11 cellular contexts compared by ENCODE assay signal in the genomic region with DNA sequence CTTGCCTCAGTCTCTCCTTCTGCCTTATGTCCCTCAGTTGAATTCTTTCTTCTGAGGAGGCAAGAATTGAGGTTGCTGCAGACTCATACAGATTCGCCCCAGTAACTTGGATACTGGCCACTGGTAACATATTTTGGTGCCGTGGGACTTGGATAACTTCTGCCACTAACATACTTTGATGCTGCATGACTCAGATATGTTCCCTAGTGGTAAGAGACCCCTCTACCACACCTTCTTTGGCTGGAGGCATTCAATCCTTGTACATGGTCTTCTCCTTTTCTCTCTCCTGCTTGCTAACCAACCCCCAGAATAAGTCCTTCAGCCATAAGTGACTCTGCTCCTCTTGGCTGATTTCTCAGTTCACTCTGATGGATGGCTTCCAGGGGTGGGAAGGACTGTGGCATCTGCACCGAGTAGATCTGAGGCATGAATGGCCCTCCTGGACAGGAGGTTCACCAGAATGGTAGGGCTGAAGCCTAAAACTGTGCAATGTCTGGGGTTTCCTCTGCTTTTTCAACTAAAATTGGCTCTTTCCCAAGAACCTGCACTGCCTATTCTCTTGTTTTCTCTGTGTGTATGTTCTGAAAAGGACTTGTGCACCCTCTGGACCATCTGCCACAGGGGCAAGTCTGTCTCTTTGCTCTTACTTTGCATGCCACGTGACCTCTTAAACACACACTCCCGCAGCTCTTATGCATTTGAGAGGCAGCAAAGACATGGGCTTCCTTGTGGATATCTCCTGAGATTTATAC. TPM values are rescaled to one million over a fixed set of nuclear protein-coding genes. Genes with fewer than 3 reads are reported as not detected.
DNase-seq lines count a peak whose midpoint lies in the region; ATAC-seq and TF ChIP-seq lines count a peak whose summit lies in the region.
"Had no signal": no experiment of that assay in that cellular context is flagged by ENCODE, and none has a peak within 500 bp of the region (broad histone marks: within the 10 kb centered on the region; RNA-seq: fewer than 3 reads in every experiment).

No MANE protein-coding gene starts in this region.

- intact Hi-C loops in mucosa of descending colon (cut with DNase I, micrococcal nuclease), result no loop called here
- intact Hi-C loops in activated CD4-positive, alpha-beta T cell treated with anti-CD3 and anti-CD28 coated beads, Interleukin-2, amount 10 ng/mL, durations not matched to agents 24 days and 14 days (cut with micrococcal nuclease), result no loop called here

- peaks cover 10% of the 10 kb centered on the region for H3K4me1 Mint-ChIP-seq in mesothelial cell of epicardium
- H3K4me1 Mint-ChIP-seq in activated CD4-positive, alpha-beta T cell treated with anti-CD3 and anti-CD28 coated beads, Interleukin-2, amount 10 ng/mL, durations not matched to agents 24 days and 14 days, result no peaks in the 10 kb centered on the region
- H3K4me1 Mint-ChIP-seq: CD4-positive, CD25-positive, alpha-beta regulatory T cell had no signal

- H3K9me3 ChIP-seq in mucosa of descending colon, result peaks cover 2% of the 10 kb centered on the region
- H3K9me3 ChIP-seq: breast epithelium, pancreas had no signal

- no peaks in the 10 kb centered on the region for H3K27me3 Mint-ChIP-seq in mesothelial cell of epicardium (ENCODE audit: low read depth)
- H3K27me3 Mint-ChIP-seq in activated CD4-positive, alpha-beta T cell treated with anti-CD3 and anti-CD28 coated beads, Interleukin-2, amount 10 ng/mL, durations not matched to agents 24 days and 14 days, result peaks cover 5% of the 10 kb centered on the region

- H3K36me3 ChIP-seq in mucosa of descending colon (ENCODE audit: low read depth), result no peaks in the 10 kb centered on the region
- H3K36me3 ChIP-seq: breast epithelium, pancreas had no signal

- peaks cover 4% of the 10 kb centered on the region for H3K36me3 Mint-ChIP-seq in mesothelial cell of epicardium
- H3K36me3 Mint-ChIP-seq in activated CD4-positive, alpha-beta T cell treated with anti-CD3 and anti-CD28 coated beads, Interleukin-2, amount 10 ng/mL, durations not matched to agents 24 days and 14 days (ENCODE audit: low read depth), result no peaks in the 10 kb centered on the region
- H3K36me3 Mint-ChIP-seq: CD4-positive, CD25-positive, alpha-beta regulatory T cell had no signal

- H3K27ac ChIP-seq in coronary artery, result peak overlapping the region in 1 of 2 donors; percentile 62
- H3K27ac ChIP-seq: pancreas had no signal

- ATAC-seq in mucosa of descending colon, result peak; percentile 9
- no peak for ATAC-seq in GM18909 (IDR thresholded peaks at IDR 0.05; ENCODE audit: poor library complexity, unreplicated experiment)

- no peaks in the 10 kb centered on the region for H3K4me1 ChIP-seq in mucosa of descending colon (ENCODE audit: low read depth)
- H3K4me1 ChIP-seq: breast epithelium, pancreas had no signal

- no peak overlapping the region for H3K4me3 Mint-ChIP-seq in mesothelial cell of epicardium
- no peak overlapping the region for H3K4me3 Mint-ChIP-seq in activated CD4-positive, alpha-beta T cell treated with anti-CD3 and anti-CD28 coated beads, Interleukin-2, amount 10 ng/mL, durations not matched to agents 24 days and 14 days

- peak overlapping the region; percentile 13 for H3K4me3 ChIP-seq in coronary artery
- no peak overlapping the region for H3K4me3 ChIP-seq in mucosa of descending colon
- H3K4me3 ChIP-seq: pancreas had no signal

- TF ChIP-seq CTCF in coronary artery (IDR thresholded peaks at IDR 0.05) (no peak), mucosa of descending colon (IDR thresholded peaks at IDR 0.05) (no peak), mesothelial cell of epicardium (IDR thresholded peaks at IDR 0.05; ENCODE audit: unreplicated experiment) (no peak)

- no peak overlapping the region for H3K27ac Mint-ChIP-seq in mesothelial cell of epicardium
- H3K27ac Mint-ChIP-seq in activated CD4-positive, alpha-beta T cell treated with anti-CD3 and anti-CD28 coated beads, Interleukin-2, amount 10 ng/mL, durations not matched to agents 24 days and 14 days, result no peak overlapping the region
- H3K27ac Mint-ChIP-seq: CD4-positive, CD25-positive, alpha-beta regulatory T cell had no signal

- peak; percentile 61 for DNase-seq in DMS53 (lab: John Stamatoyannopoulos, UW)
- DNase-seq in NCI-H128 (lab: John Stamatoyannopoulos, UW; ENCODE audit: unreplicated experiment), result peak; percentile 7
- DNase-seq in coronary artery (ENCODE audit: low spot score), result no peak
- peak in 1 of 3 donors; percentile 5 for DNase-seq in mucosa of descending colon
- no peak for DNase-seq in mesothelial cell of epicardium (ENCODE audit: low spot score in 2 of 2, unreplicated experiment in 2 of 2)
- DNase-seq in activated naive CD4-positive, alpha-beta T cell treated with Interleukin-2 at 50 U/mL for 16 hours, result no peak
- no peak for DNase-seq in activated CD4-positive, alpha-beta T cell treated with anti-CD3 and anti-CD28 coated beads, Interleukin-2, amount 10 ng/mL, durations not matched to agents 24 days and 14 days

- peaks cover 18% of the 10 kb centered on the region for H3K9me3 Mint-ChIP-seq in mesothelial cell of epicardium
- H3K9me3 Mint-ChIP-seq in activated CD4-positive, alpha-beta T cell treated with anti-CD3 and anti-CD28 coated beads, Interleukin-2, amount 10 ng/mL, durations not matched to agents 24 days and 14 days, result peaks cover 3% of the 10 kb centered on the region

RNA-seq across cellular contexts. Expression of a gene that starts 55.5 kb away (rescaled TPM):
- 100 to 1,000 TPM in 2 of 3 donors, 10 to 100 TPM in 1; 28.1 to 246 (median 108) TPM for total RNA-seq in mucosa of descending colon
- 734 to 772 TPM (median 749 TPM) in 3 replicates for total RNA-seq in mesothelial cell of epicardium
- 0.12 and 0.26 TPM in 2 replicates for total RNA-seq in activated CD4-positive, alpha-beta T cell treated with anti-CD3 and anti-CD28 coated beads, Interleukin-2, amount 10 ng/mL, durations not matched to agents 24 days and 14 days

Comparison
In these comparisons a context has a peak if more than half of its experiments do, and no peak if none do; other contexts are left out.
1. DNase-seq: peak in DMS53 (single experiment) and NCI-H128 (single experiment); none in coronary artery (single experiment), mesothelial cell of epicardium (0 of 2), activated naive CD4-positive, alpha-beta T cell treated with Interleukin-2 at 50 U/mL for 16 hours (single experiment) and activated CD4-positive, alpha-beta T cell treated with anti-CD3 and anti-CD28 coated beads, Interleukin-2, amount 10 ng/mL, durations not matched to agents 24 days and 14 days (single experiment).
2. RNA of a gene that starts 55.5 kb away (total RNA-seq): 734 to 772 TPM in mesothelial cell of epicardium and 28.1 to 246 TPM in mucosa of descending colon; 0.12 to 0.26 TPM in activated CD4-positive, alpha-beta T cell treated with anti-CD3 and anti-CD28 coated beads, Interleukin-2, amount 10 ng/mL, durations not matched to agents 24 days and 14 days; every median in the first group is over 10 times any median in the second.